1 cellular context compared by ENCODE assay signal in the genomic region with DNA sequence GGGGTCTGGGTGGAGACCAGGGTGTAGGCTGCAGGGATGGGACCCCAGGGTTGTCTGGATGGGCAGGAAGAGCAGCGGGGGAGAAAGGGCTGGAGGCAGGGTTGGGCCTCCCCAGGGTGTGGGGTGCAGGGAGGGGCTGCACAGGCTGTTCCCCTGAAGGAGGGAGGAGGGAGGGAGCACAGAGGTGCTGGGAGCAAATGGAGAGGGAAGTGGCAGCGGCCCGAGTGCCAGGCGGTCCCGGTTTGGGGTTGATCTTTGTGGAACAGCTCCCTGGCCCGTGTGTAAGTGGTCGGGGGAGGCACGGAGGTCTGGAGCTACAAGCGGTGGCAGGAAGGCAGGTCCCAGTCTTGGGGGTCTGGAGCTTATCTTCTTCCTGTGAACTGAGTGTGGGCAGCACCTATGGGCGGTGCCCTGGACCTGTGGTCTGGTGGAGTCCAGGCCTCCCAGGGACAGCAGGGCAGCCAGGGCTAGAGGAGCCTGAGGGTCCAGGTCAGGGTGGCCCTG.
TF ChIP-seq lines count a peak whose summit lies in the region.

No MANE protein-coding gene starts in this region.

TF ChIP-seq in SK-N-SH treated with all-trans-retinoic acid at 6 μM for 48 hours, 23 proteins besides CTCF, POLR2A, EP300 and RAD21 (continued from another document):
- TF ChIP-seq, protein P1, sequence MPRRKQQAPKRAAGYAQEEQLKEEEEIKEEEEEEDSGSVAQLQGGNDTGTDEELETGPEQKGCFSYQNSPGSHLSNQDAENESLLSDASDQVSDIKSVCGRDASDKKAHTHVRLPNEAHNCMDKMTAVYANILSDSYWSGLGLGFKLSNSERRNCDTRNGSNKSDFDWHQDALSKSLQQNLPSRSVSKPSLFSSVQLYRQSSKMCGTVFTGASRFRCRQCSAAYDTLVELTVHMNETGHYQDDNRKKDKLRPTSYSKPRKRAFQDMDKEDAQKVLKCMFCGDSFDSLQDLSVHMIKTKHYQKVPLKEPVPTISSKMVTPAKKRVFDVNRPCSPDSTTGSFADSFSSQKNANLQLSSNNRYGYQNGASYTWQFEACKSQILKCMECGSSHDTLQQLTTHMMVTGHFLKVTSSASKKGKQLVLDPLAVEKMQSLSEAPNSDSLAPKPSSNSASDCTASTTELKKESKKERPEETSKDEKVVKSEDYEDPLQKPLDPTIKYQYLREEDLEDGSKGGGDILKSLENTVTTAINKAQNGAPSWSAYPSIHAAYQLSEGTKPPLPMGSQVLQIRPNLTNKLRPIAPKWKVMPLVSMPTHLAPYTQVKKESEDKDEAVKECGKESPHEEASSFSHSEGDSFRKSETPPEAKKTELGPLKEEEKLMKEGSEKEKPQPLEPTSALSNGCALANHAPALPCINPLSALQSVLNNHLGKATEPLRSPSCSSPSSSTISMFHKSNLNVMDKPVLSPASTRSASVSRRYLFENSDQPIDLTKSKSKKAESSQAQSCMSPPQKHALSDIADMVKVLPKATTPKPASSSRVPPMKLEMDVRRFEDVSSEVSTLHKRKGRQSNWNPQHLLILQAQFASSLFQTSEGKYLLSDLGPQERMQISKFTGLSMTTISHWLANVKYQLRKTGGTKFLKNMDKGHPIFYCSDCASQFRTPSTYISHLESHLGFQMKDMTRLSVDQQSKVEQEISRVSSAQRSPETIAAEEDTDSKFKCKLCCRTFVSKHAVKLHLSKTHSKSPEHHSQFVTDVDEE (CRISPR knock-in tag; IDR thresholded peaks at IDR 0.05), result no peak
